3 cellular contexts compared by ENCODE assay signal in genomic region chr12:69677-70076, GRCh38. TPM values are rescaled to one million over a fixed set of nuclear protein-coding genes. Genes with fewer than 3 reads are reported as not detected.
"Had no signal": no experiment of that assay in that cellular context is flagged by ENCODE, and none has a peak within 500 bp of the region (broad histone marks: within the 10 kb centered on the region; RNA-seq: fewer than 3 reads in every experiment).

No MANE protein-coding gene starts in this region.

RNA-seq across cellular contexts. Expression of gene IQSEC3, which starts 3.1 kb away (rescaled TPM):
- total RNA-seq: activated B cell treated with CpG ODN at 0.5 μM for 24 hours; activated CD4-positive, alpha-beta T cell treated with anti-CD3 and anti-CD28 coated beads for 36 hours; activated CD4-positive, alpha-beta T cell treated with anti-CD3 and anti-CD28 coated beads, Interleukin-2, amount 10 ng/mL, durations not matched to agents 7 days and 5 days had no signal
